Comparison of ENCODE assay signal across 8 cellular contexts in genomic region chr19:8334458-8335342, GRCh38. TPM values are rescaled to one million over a fixed set of nuclear protein-coding genes. Genes with fewer than 3 reads are reported as not detected.
DNase-seq lines count a peak whose midpoint lies in the region; ATAC-seq and TF ChIP-seq lines count a peak whose summit lies in the region.

No MANE protein-coding gene starts in this region.

- H3K9me3 ChIP-seq in ascending aorta, result no peaks in the 10 kb centered on the region

- no peaks in the 10 kb centered on the region for H3K9me3 Mint-ChIP-seq in stimulated activated naive CD8-positive, alpha-beta T cell treated with anti-CD3 and anti-CD28 coated beads, Interleukin-15, amount 100 ng/mL, for 72 hours

- peaks cover 19% of the 10 kb centered on the region for H3K4me1 Mint-ChIP-seq in stimulated activated naive CD8-positive, alpha-beta T cell treated with anti-CD3 and anti-CD28 coated beads, Interleukin-15, amount 100 ng/mL, for 72 hours

- no peaks in the 10 kb centered on the region for H3K36me3 ChIP-seq in ascending aorta

- peak; percentile 75 for ATAC-seq in stimulated activated naive CD8-positive, alpha-beta T cell treated with anti-CD3 and anti-CD28 coated beads, Interleukin-15, amount 100 ng/mL, for 72 hours
- no peak for ATAC-seq in HG03196 (IDR thresholded peaks at IDR 0.05; ENCODE audit: unreplicated experiment)

- in situ Hi-C loops in GM13977 (cut with MboI; ENCODE audit: low pct_unique_long_range_greater_than_20kb, low sequenced_read_pairs, unreplicated experiment), result no loop called here

- peak; percentile 84 for DNase-seq in AG08396 (ENCODE audit: low spot score)
- peak; percentile 86 for DNase-seq in GM13977 (ENCODE audit: low spot score)
- peak; percentile 77 for DNase-seq in NCI-H345 (lab: John Stamatoyannopoulos, UW)
- DNase-seq in ascending aorta (ENCODE audit: low spot score in 2 of 2), result no peak
- DNase-seq in iPS-NIHi11 (ENCODE audit: low spot score), result peak; percentile 94
- DNase-seq in stimulated activated naive CD8-positive, alpha-beta T cell treated with anti-CD3 and anti-CD28 coated beads, Interleukin-15, amount 100 ng/mL, for 72 hours, result peak; percentile 47 to 50
- no peak for DNase-seq in cerebellum (ENCODE audit: low spot score)

- H3K27ac Mint-ChIP-seq in stimulated activated naive CD8-positive, alpha-beta T cell treated with anti-CD3 and anti-CD28 coated beads, Interleukin-15, amount 100 ng/mL, for 72 hours, result no peak overlapping the region

- no peak overlapping the region for H3K27ac ChIP-seq in ascending aorta

- H3K4me1 ChIP-seq in ascending aorta, result peaks cover 0 to 7% of the 10 kb centered on the region in 2 donors

- no peak for TF ChIP-seq CTCF in GM13977 (IDR thresholded peaks at IDR 0.05; ENCODE audit: extremely low read depth, insufficient read depth, missing control alignments)
- TF ChIP-seq CTCF in ascending aorta (IDR thresholded peaks at IDR 0.05), result no peak

- intact Hi-C loops in ascending aorta (cut with DNase I), result no loop called here

- peak overlapping the region; percentile 44 to 55 for H3K4me3 ChIP-seq in ascending aorta

- peaks cover 17% of the 10 kb centered on the region for H3K27me3 ChIP-seq in ascending aorta

- peaks cover 53% of the 10 kb centered on the region for H3K27me3 Mint-ChIP-seq in stimulated activated naive CD8-positive, alpha-beta T cell treated with anti-CD3 and anti-CD28 coated beads, Interleukin-15, amount 100 ng/mL, for 72 hours

- peak overlapping the region in 1 of 2 donors; percentile 67 for H3K4me3 Mint-ChIP-seq in stimulated activated naive CD8-positive, alpha-beta T cell treated with anti-CD3 and anti-CD28 coated beads, Interleukin-15, amount 100 ng/mL, for 72 hours

RNA-seq across cellular contexts. Expression of gene KANK3, which starts 8.4 kb away (rescaled TPM):
- 47.4 TPM for total RNA-seq in ascending aorta
- total RNA-seq in cerebellum, result 4.5 TPM

RNA-seq across cellular contexts. Expression of gene RPS28, which starts 13.4 kb away (rescaled TPM):
- total RNA-seq in ascending aorta (393 TPM), cerebellum (105 TPM)

RNA-seq across cellular contexts. Expression of gene NDUFA7, which starts 13.5 kb away (rescaled TPM):
- total RNA-seq in ascending aorta, result 11.8 TPM
- 11.7 TPM for total RNA-seq in cerebellum

RNA-seq across cellular contexts. Expression of gene CD320, which starts 26.5 kb away (rescaled TPM):
- total RNA-seq in ascending aorta (263 TPM), cerebellum (13.3 TPM)

RNA-seq across cellular contexts. Expression of gene ANGPTL4, which starts 29.3 kb away (rescaled TPM):
- total RNA-seq in ascending aorta (161 TPM), cerebellum (0.91 TPM)

Comparison
In these comparisons a context has a peak if more than half of its experiments do, and no peak if none do; other contexts are left out.
1. DNase-seq: peak in AG08396 (single experiment), GM13977 (single experiment), NCI-H345 (single experiment), iPS-NIHi11 (single experiment) and stimulated activated naive CD8-positive, alpha-beta T cell treated with anti-CD3 and anti-CD28 coated beads, Interleukin-15, amount 100 ng/mL, for 72 hours (2 of 2); none in ascending aorta (0 of 2) and cerebellum (single experiment).